16 cellular contexts compared by ENCODE assay signal in the genomic region with DNA sequence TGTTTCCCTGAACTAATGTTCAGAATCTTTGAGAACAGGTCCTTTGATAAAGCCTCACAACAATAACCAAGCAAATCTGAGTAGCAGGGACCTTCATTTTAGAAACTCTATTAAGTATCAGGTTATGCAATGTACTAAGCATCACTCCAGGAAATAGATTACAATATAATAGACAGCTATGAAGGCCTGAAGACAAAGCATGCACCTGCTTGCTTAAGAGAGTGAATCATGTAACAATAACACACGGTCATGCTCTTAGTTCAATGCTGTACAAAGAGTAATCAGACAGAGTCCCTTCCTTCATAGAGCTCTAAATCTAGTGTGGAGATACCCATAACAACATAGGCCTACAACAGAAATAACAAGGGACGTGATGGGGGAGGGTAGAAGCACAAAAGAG. TPM values are rescaled to one million over a fixed set of nuclear protein-coding genes. Genes with fewer than 3 reads are reported as not detected.
DNase-seq lines count a peak whose midpoint lies in the region; ATAC-seq, FAIRE-seq and TF ChIP-seq lines count a peak whose summit lies in the region.
"Had no signal": no experiment of that assay in that cellular context is flagged by ENCODE, and none has a peak within 500 bp of the region (broad histone marks: within the 10 kb centered on the region; RNA-seq: fewer than 3 reads in every experiment).

No MANE protein-coding gene starts in this region.

- TF ChIP-seq CTCF in omental fat pad (IDR thresholded peaks at IDR 0.05), result no peak

- H3K36me3 ChIP-seq in esophagus (ENCODE audit: control insufficient read depth in 2 of 2, insufficient read depth in 2 of 2, low read length in 1 of 2) (no peaks in the 10 kb centered on the region), small intestine (ENCODE audit: control insufficient read depth in 2 of 2, insufficient read depth in 2 of 2, low read length in 2 of 2) (no peaks in the 10 kb centered on the region)

- ATAC-seq in omental fat pad (ENCODE audit: low FRiP score), result no peak
- no peak for ATAC-seq in stimulated activated naive B cell treated with anti-CD40 and anti-IgM and Interleukin-4, amounts not matched to agents 10 μg/mL and 1 μg/mL and 100 μg/mL, for 72 hours (replicated peaks)

- H3K4me3 ChIP-seq in esophagus (ENCODE audit: low read depth in 1 of 2, low read length in 2 of 2), result no peak overlapping the region
- H3K4me3 ChIP-seq in small intestine (ENCODE audit: low read depth in 1 of 2, low read length in 2 of 2), result no peak overlapping the region
- H3K4me3 ChIP-seq: smooth muscle cell had no signal

- H3K27me3 ChIP-seq in esophagus (ENCODE audit: control insufficient read depth in 1 of 2, insufficient read depth in 2 of 2, low read length in 2 of 2) (no peaks in the 10 kb centered on the region), small intestine (ENCODE audit: control insufficient read depth in 2 of 2, insufficient read depth in 2 of 2, low read length in 2 of 2) (no peaks in the 10 kb centered on the region)

- H3K4me1 ChIP-seq in esophagus (ENCODE audit: control insufficient read depth in 2 of 2, insufficient read depth in 2 of 2, low read length in 1 of 2) (peaks cover 0 to 3% of the 10 kb centered on the region in 2 donors), small intestine (ENCODE audit: control insufficient read depth in 2 of 2, insufficient read depth in 1 of 2, low read depth in 1 of 2, low read length in 1 of 2) (no peaks in the 10 kb centered on the region)

- WGBS in esophagus, 2 donors, result 59 to 60% methylated on average over 2 of the region's 2 CpGs
- 27 to 70% (median 53%) methylated on average over 2 of the region's 2 CpGs for WGBS in small intestine, 3 donors

- no peak overlapping the region for H3K4me3 Mint-ChIP-seq in stimulated activated naive B cell treated with anti-CD40 and anti-IgM and Interleukin-4, amounts not matched to agents 10 μg/mL and 1 μg/mL and 100 μg/mL, for 72 hours

- DNase-seq in DMS79 treated with DMSO at 0.1 percent for 48 hours (lab: John Stamatoyannopoulos, UW), result peak; percentile 10
- no peak for DNase-seq in DMS79 (lab: John Stamatoyannopoulos, UW)
- peak; percentile 72 for DNase-seq in NCI-H510A treated with DMSO at 0.1 percent for 48 hours (lab: John Stamatoyannopoulos, UW)
- peak; percentile 85 for DNase-seq in small intestine
- no peak for DNase-seq in omental fat pad (ENCODE audit: low spot score)
- DNase-seq in stimulated activated naive B cell treated with anti-CD40 and anti-IgM and Interleukin-4, amounts not matched to agents 10 μg/mL and 1 μg/mL and 100 μg/mL, for 72 hours, result no peak
- DNase-seq in DMS 273 treated with DMSO at 0.1 percent for 48 hours (lab: John Stamatoyannopoulos, UW), result no peak
- DNase-seq: activated CD4-positive, alpha-beta T cell treated with anti-CD3 and anti-CD28 coated beads for 1 hour; activated T-cell treated with anti-CD3 and anti-CD28 coated beads for 4 hours; NCI-H1048; nucleus accumbens; OCI-M1 had no signal

- H3K36me3 Mint-ChIP-seq in stimulated activated naive B cell treated with anti-CD40 and anti-IgM and Interleukin-4, amounts not matched to agents 10 μg/mL and 1 μg/mL and 100 μg/mL, for 72 hours, result peaks cover 0 to 3% of the 10 kb centered on the region in 2 donors

- no peaks in the 10 kb centered on the region for H3K4me1 Mint-ChIP-seq in stimulated activated naive B cell treated with anti-CD40 and anti-IgM and Interleukin-4, amounts not matched to agents 10 μg/mL and 1 μg/mL and 100 μg/mL, for 72 hours

- no peaks in the 10 kb centered on the region for H3K9me3 Mint-ChIP-seq in stimulated activated naive B cell treated with anti-CD40 and anti-IgM and Interleukin-4, amounts not matched to agents 10 μg/mL and 1 μg/mL and 100 μg/mL, for 72 hours

- H3K27ac ChIP-seq in esophagus (ENCODE audit: low read depth in 2 of 2, low read length in 1 of 2) (peak overlapping the region; percentile 88 to 89), small intestine (ENCODE audit: low read depth in 1 of 2, low read length in 1 of 2) (peak overlapping the region; percentile 70 to 80)
- H3K27ac ChIP-seq: 22Rv1 had no signal

- H3K27me3 Mint-ChIP-seq in stimulated activated naive B cell treated with anti-CD40 and anti-IgM and Interleukin-4, amounts not matched to agents 10 μg/mL and 1 μg/mL and 100 μg/mL, for 72 hours, result no peaks in the 10 kb centered on the region

- no peak for FAIRE-seq in small intestine (lab: Jason Lieb, UNC)
- FAIRE-seq: HTR-8/SVneo had no signal

- no peaks in the 10 kb centered on the region for H3K9me3 ChIP-seq in esophagus (ENCODE audit: control insufficient read depth in 2 of 2, insufficient read depth in 1 of 2, low read depth in 1 of 2, low read length in 1 of 2)
- H3K9me3 ChIP-seq in small intestine (ENCODE audit: control insufficient read depth, low read depth), result no peaks in the 10 kb centered on the region

- no peak overlapping the region for H3K27ac Mint-ChIP-seq in stimulated activated naive B cell treated with anti-CD40 and anti-IgM and Interleukin-4, amounts not matched to agents 10 μg/mL and 1 μg/mL and 100 μg/mL, for 72 hours

RNA-seq across cellular contexts. Expression of a gene that starts 8.1 kb away (rescaled TPM):
- polyA plus RNA-seq in esophagus, result 100 to 1,000 TPM in 1 of 2 donors, 10 to 100 TPM in 1; 81.2 to 105 TPM
- polyA plus RNA-seq in small intestine, result 100 to 1,000 TPM; 145 to 257 (median 185) TPM
- total RNA-seq in omental fat pad, result 100 to 1,000 TPM in 3 of 4 donors, 10 to 100 TPM in 1; 96.9 to 120 (median 112) TPM

RNA-seq across cellular contexts. Expression of a gene that starts 11.6 kb away (rescaled TPM):
- polyA plus RNA-seq in esophagus (1 to 10 TPM; 1.6 to 2.4 TPM), small intestine (1 to 10 TPM in 2 of 3 donors, under 1 TPM in 1; 0.54 to 5.5 (median 1.3) TPM)
- total RNA-seq in omental fat pad, result 1 to 10 TPM; 1.0 to 2.2 (median 1.3) TPM

Comparison
In these comparisons a context has a peak if more than half of its experiments do, and no peak if none do; other contexts are left out.
1. DNase-seq: peak in DMS79 treated with DMSO at 0.1 percent for 48 hours (single experiment), NCI-H510A treated with DMSO at 0.1 percent for 48 hours (single experiment) and small intestine (single experiment); none in DMS79 (single experiment), omental fat pad (single experiment), stimulated activated naive B cell treated with anti-CD40 and anti-IgM and Interleukin-4, amounts not matched to agents 10 μg/mL and 1 μg/mL and 100 μg/mL, for 72 hours (single experiment) and DMS 273 treated with DMSO at 0.1 percent for 48 hours (single experiment).